ENCODE assay signal across 8 cellular contexts in genomic region chr17:58328195-58329034, GRCh38. TPM values are rescaled to one million over a fixed set of nuclear protein-coding genes. Genes with fewer than 3 reads are reported as not detected.
DNase-seq lines count a peak whose midpoint lies in the region; ATAC-seq and TF ChIP-seq lines count a peak whose summit lies in the region.

Gene TSPOAP1, minus strand, starts transcription at chr17:58328795. Its CDS starts 875 bp downstream, at chr17:58327920.

- H3K9me3 ChIP-seq in OCI-LY1 (ENCODE audit: low read length) (no peaks in the 10 kb centered on the region), liver (ENCODE audit: control insufficient read depth in 4 of 4, low read length in 3 of 4) (no peaks in the 10 kb centered on the region)

- peak; percentile 73 to 92 for DNase-seq in AML-193 (lab: John Stamatoyannopoulos, UW)
- DNase-seq in activated naive CD4-positive, alpha-beta T cell treated with anti-CD3 and anti-CD28 coated beads, Interleukin-2, amount 10 ng/mL, durations not matched to agents 7 days and 5 days: peak; percentile 86
- DNase-seq in stimulated activated CD8-positive, alpha-beta memory T cell treated with anti-CD3 and anti-CD28 coated beads, Interleukin-15, amount 100 ng/mL, for 1 hour (ENCODE audit: low read depth): peak; percentile 59
- DNase-seq in D341Med (ENCODE audit: low spot score): no peak
- no peak for DNase-seq in ACHN

- H3K27ac Mint-ChIP-seq in activated naive CD4-positive, alpha-beta T cell treated with anti-CD3 and anti-CD28 coated beads, Interleukin-2, amount 10 ng/mL, durations not matched to agents 7 days and 5 days: peak within 1 kb of the TSS; percentile 87

- H3K27ac ChIP-seq in OCI-LY1 (ENCODE audit: low read depth, low read length, poor library complexity, severe bottlenecking) (peak within 1 kb of the TSS; percentile 99), liver (ENCODE audit: low read depth in 1 of 2, low read length in 2 of 2) (peak within 1 kb of the TSS; percentile 54 to 69)

- TF ChIP-seq CTCF in OCI-LY1 (IDR thresholded peaks at IDR 0.05; ENCODE audit: low read length): peak; percentile 24; the same call in 1 of the 2 replicates
- no peak for TF ChIP-seq CTCF in liver (IDR thresholded peaks at IDR 0.05; ENCODE audit: low read depth, low read length, missing input control)

- 32% methylated on average over 23 of the region's 23 CpGs for WGBS in liver

- peaks cover 30% of the 10 kb centered on the region for H3K4me1 Mint-ChIP-seq in activated naive CD4-positive, alpha-beta T cell treated with anti-CD3 and anti-CD28 coated beads, Interleukin-2, amount 10 ng/mL, durations not matched to agents 7 days and 5 days

- peaks cover 8% of the 10 kb centered on the region for H3K79me2 ChIP-seq in OCI-LY1 (ENCODE audit: insufficient read depth, low read length)

- no peaks in the 10 kb centered on the region for H3K27me3 ChIP-seq in OCI-LY1 (ENCODE audit: insufficient read depth, low read length)
- no peaks in the 10 kb centered on the region for H3K27me3 ChIP-seq in liver (ENCODE audit: control insufficient read depth in 4 of 4, insufficient read depth in 4 of 4, low read length in 3 of 4)

- in situ Hi-C loops in ACHN (cut with HindIII; ENCODE audit: low pct_ligation_motif_present, low pct_unique_long_range_greater_than_20kb, low sequenced_read_pairs): no loop called here

- H3K4me3 Mint-ChIP-seq in activated naive CD4-positive, alpha-beta T cell treated with anti-CD3 and anti-CD28 coated beads, Interleukin-2, amount 10 ng/mL, durations not matched to agents 7 days and 5 days: peak within 1 kb of the TSS; percentile 99

- CTCF ChIA-PET in activated naive CD4-positive, alpha-beta T cell treated with anti-CD3 and anti-CD28 coated beads, Interleukin-2, amount 10 ng/mL, durations not matched to agents 7 days and 5 days (lab: Charles Lee): interaction anchor here (0.8 to 4.0 kb wide), 10 partner anchors 9 to 104 kb away, joined by 3 to 42 read pairs (median 7); partner anchors contain the start of genes RNF43 and SUPT4H1

- peaks cover 34% of the 10 kb centered on the region for H3F3A ChIP-seq in OCI-LY1 (ENCODE audit: insufficient read depth, low read length)

- peaks cover 26% of the 10 kb centered on the region for H3K36me3 ChIP-seq in OCI-LY1 (ENCODE audit: insufficient read depth, low read length)
- no peaks in the 10 kb centered on the region for H3K36me3 ChIP-seq in liver (ENCODE audit: control insufficient read depth in 4 of 4, insufficient read depth in 3 of 4, low read depth in 1 of 4, low read length in 3 of 4)

- H2AFZ ChIP-seq in OCI-LY1 (ENCODE audit: low read length): no peak within 1 kb of the TSS

- peak within 1 kb of the TSS; percentile 97 for H3K4me2 ChIP-seq in OCI-LY1 (ENCODE audit: low read length)

- ATAC-seq in GM19438 (IDR thresholded peaks at IDR 0.05; ENCODE audit: low read depth, unreplicated experiment): peak; percentile 19

- H4K20me1 ChIP-seq in OCI-LY1 (ENCODE audit: insufficient read depth, low read length): no peaks in the 10 kb centered on the region

- no peak for TF ChIP-seq RAD21 in liver (IDR thresholded peaks at IDR 0.05)

- peaks cover 43% of the 10 kb centered on the region for H3K36me3 Mint-ChIP-seq in activated naive CD4-positive, alpha-beta T cell treated with anti-CD3 and anti-CD28 coated beads, Interleukin-2, amount 10 ng/mL, durations not matched to agents 7 days and 5 days

- peaks cover 39% of the 10 kb centered on the region for H3K27me3 Mint-ChIP-seq in activated naive CD4-positive, alpha-beta T cell treated with anti-CD3 and anti-CD28 coated beads, Interleukin-2, amount 10 ng/mL, durations not matched to agents 7 days and 5 days

- H3K9me3 Mint-ChIP-seq in activated naive CD4-positive, alpha-beta T cell treated with anti-CD3 and anti-CD28 coated beads, Interleukin-2, amount 10 ng/mL, durations not matched to agents 7 days and 5 days: no peaks in the 10 kb centered on the region

- H3K9ac ChIP-seq in OCI-LY1 (ENCODE audit: low read length): peak within 1 kb of the TSS; percentile 99
- peak within 1 kb of the TSS in 1 of 2 donors; percentile 32 for H3K9ac ChIP-seq in liver (ENCODE audit: low read depth in 1 of 2, low read length in 2 of 2)

- no peaks in the 10 kb centered on the region for H3K9me2 ChIP-seq in OCI-LY1 (ENCODE audit: low read depth, low read length)

- H3K4me1 ChIP-seq in OCI-LY1 (ENCODE audit: insufficient read depth, low read length, severe bottlenecking) (peaks cover 48% of the 10 kb centered on the region), liver (ENCODE audit: control insufficient read depth in 4 of 4, insufficient read depth in 4 of 4, low read length in 3 of 4) (peaks cover 2 to 16% (median 13%) of the 10 kb centered on the region in 4 donors)

- H3K4me3 ChIP-seq in OCI-LY1 (ENCODE audit: low read depth, low read length, poor library complexity, severe bottlenecking) (peak within 1 kb of the TSS; percentile 99), liver (ENCODE audit: low read depth in 1 of 3, low read length in 3 of 3) (no peak within 1 kb of the TSS)

TF ChIP-seq in liver, 16 proteins besides CTCF, POLR2A, EP300 and RAD21:
- TF ChIP-seq HNF4G (IDR thresholded peaks at IDR 0.05): no peak
- TF ChIP-seq FOXA2 (IDR thresholded peaks at IDR 0.05): no peak
- no peak for TF ChIP-seq SP1 (IDR thresholded peaks at IDR 0.05)
- no peak for TF ChIP-seq ZBTB33 (IDR thresholded peaks at IDR 0.05)
- TF ChIP-seq ATF3 (IDR thresholded peaks at IDR 0.05): no peak

RNA-seq across cellular contexts. Expression of gene TSPOAP1, which starts in this region (rescaled TPM):
- total RNA-seq in liver: 1 to 10 TPM; 2.0 to 4.6 TPM
- 1 to 10 TPM; 1.5 to 3.1 TPM for polyA plus RNA-seq in liver

Comparison
In these comparisons a context has a peak if more than half of its experiments do, and no peak if none do; other contexts are left out.
1. DNase-seq: peak in AML-193 (2 of 2), activated naive CD4-positive, alpha-beta T cell treated with anti-CD3 and anti-CD28 coated beads, Interleukin-2, amount 10 ng/mL, durations not matched to agents 7 days and 5 days (single experiment) and stimulated activated CD8-positive, alpha-beta memory T cell treated with anti-CD3 and anti-CD28 coated beads, Interleukin-15, amount 100 ng/mL, for 1 hour (single experiment); none in D341Med (single experiment) and ACHN (single experiment).